ENCODE assay signal across 8 cellular contexts in the genomic region with DNA sequence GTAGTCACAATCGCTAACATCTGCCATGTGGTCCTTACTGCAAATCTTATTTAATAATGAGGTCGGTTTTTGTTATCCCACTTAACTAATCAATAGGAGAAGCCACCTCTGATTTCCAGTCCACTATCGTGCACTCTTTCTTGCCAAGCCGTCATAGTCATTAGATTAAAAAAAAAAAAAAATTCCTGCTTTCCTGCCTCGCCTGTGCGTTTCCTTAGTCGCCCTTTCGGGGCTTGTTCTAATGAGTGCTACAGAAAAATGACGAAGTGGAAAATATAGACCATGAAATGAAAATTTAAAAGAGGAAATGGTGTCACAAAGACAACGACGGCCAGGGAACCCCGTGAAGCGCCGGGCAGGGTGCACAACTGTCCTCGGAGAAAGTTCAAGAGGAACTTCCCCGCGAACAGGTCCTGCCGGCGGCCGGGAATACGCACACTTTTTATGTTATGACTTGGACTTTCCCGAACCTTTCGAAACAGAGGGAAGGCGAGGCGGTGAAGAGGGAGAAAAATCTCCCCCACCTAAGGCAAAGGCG. TPM values are rescaled to one million over a fixed set of nuclear protein-coding genes. Genes with fewer than 3 reads are reported as not detected.
DNase-seq lines count a peak whose midpoint lies in the region; ATAC-seq and TF ChIP-seq lines count a peak whose summit lies in the region.

No MANE protein-coding gene starts in this region.

- no peaks in the 10 kb centered on the region for H3K9me3 ChIP-seq in mammary epithelial cell (replicated peaks; ENCODE audit: insufficient read depth, low read length)

- BruUV-seq in mammary epithelial cell (replicated peaks; lab: Mats Ljungman, UMichigan): no TSS peak

- peak overlapping the region; percentile 67 to 92 (median 92) for H3K4me3 ChIP-seq in mammary epithelial cell (replicated peaks in 1 of 3; ENCODE audit: insufficient read depth in 1 of 3, low read depth in 2 of 3, low read length in 3 of 3)

- no peak for TF ChIP-seq CTCF in mammary epithelial cell (conservative IDR thresholded peaks at IDR 0.05 in 1 of 2, IDR thresholded peaks at IDR 0.05 in 1 of 2; ENCODE audit: extremely low read depth in 1 of 2, insufficient read depth in 1 of 2, low read depth in 1 of 2, low read length in 2 of 2)

- no peaks in the 10 kb centered on the region for H3K36me3 ChIP-seq in mammary epithelial cell (ENCODE audit: insufficient read depth, low read length)

- CTCF ChIA-PET in mammary epithelial cell (lab: Charles Lee; ENCODE audit: low non-redundant PET): no interaction called here

- peak overlapping the region; percentile 54 for H3K9ac ChIP-seq in mammary epithelial cell (ENCODE audit: insufficient read depth, low read length)

- peak overlapping the region; percentile 84 for H3K4me2 ChIP-seq in mammary epithelial cell (ENCODE audit: insufficient read depth, low read depth, low read length)

- peak overlapping the region; percentile 69 for H3K27ac ChIP-seq in mammary epithelial cell (ENCODE audit: insufficient read depth, low read depth, low read length)

- DNase-seq in stimulated activated CD8-positive, alpha-beta memory T cell treated with anti-CD3 and anti-CD28 coated beads, Interleukin-12 subunit alpha, Interleukin-12 subunit beta, amount 100 ng/mL, for 24 hours (ENCODE audit: extremely low read depth): peak; percentile 36
- DNase-seq in stimulated activated CD8-positive, alpha-beta memory T cell treated with anti-CD3 and anti-CD28 coated beads, Interleukin-4, amount 100 ng/mL, for 48 hours: no peak
- DNase-seq in SIG-M5 (lab: John Stamatoyannopoulos, UW) (peak; percentile 41), mammary epithelial cell (no peak), left colon (no peak), DMS 273 treated with DMSO at 0.1 percent for 48 hours (lab: John Stamatoyannopoulos, UW) (no peak)
- peak in 2 of 3 donors; percentile 24 to 54 for DNase-seq in stimulated activated CD4-positive, alpha-beta T cell treated with anti-CD3 and anti-CD28 coated beads, TNF-alpha, amount 100 ng/mL, for 48 hours (ENCODE audit: low read depth in 3 of 3)

- H4K20me1 ChIP-seq in mammary epithelial cell (ENCODE audit: insufficient read depth, low read length): no peaks in the 10 kb centered on the region

- H3K79me2 ChIP-seq in mammary epithelial cell (ENCODE audit: insufficient read depth, low read length): peaks cover 37% of the 10 kb centered on the region

- WGBS in mammary epithelial cell (ENCODE audit: low coverage, missing lambda C conversion rate): 11% methylated on average over 11 of the region's 26 CpGs

- peaks cover 18% of the 10 kb centered on the region for H3K4me1 ChIP-seq in mammary epithelial cell (ENCODE audit: insufficient read depth, low read length)

- ATAC-seq in HG03097 (IDR thresholded peaks at IDR 0.05; ENCODE audit: low FRiP score, unreplicated experiment) (peak; percentile 8), left colon (peak; percentile 36)

- dilution Hi-C loops in mammary epithelial cell (cut with HindIII; ENCODE audit: low sequenced_read_pairs): no loop called here

- peak overlapping the region; percentile 96 for H2AFZ ChIP-seq in mammary epithelial cell (ENCODE audit: low read depth, low read length)

- no peaks in the 10 kb centered on the region for H3K27me3 ChIP-seq in mammary epithelial cell (ENCODE audit: insufficient read depth, low read length)

- in situ Hi-C loops in mammary epithelial cell (cut with MboI; ENCODE audit: low sequenced_read_pairs in 2 of 2): no loop called here

- intact Hi-C loops in mammary epithelial cell (cut with micrococcal nuclease) (loop anchor here (10.0 kb wide), 2 partner anchors 485 to 1315 kb away; a partner anchor contains a TSS), left colon (cut with DNase I, micrococcal nuclease) (loop anchor here in 1 of 2 donors (10.0 kb wide), 1 partner anchor 75 kb away; a partner anchor contains a TSS)

RNA-seq across cellular contexts. Expression of a gene that starts 0.3 kb away (rescaled TPM):
- 10 to 100 TPM; 33.0 to 38.3 TPM for total RNA-seq in mammary epithelial cell
- 15.6 TPM for polyA plus RNA-seq in mammary epithelial cell
- polyA minus RNA-seq in mammary epithelial cell: 22.3 TPM
- total RNA-seq in left colon: 10 to 100 TPM; 35.1 to 39.0 TPM

Comparison
In these comparisons a context has a peak if more than half of its experiments do, and no peak if none do; other contexts are left out.
1. DNase-seq: peak in stimulated activated CD8-positive, alpha-beta memory T cell treated with anti-CD3 and anti-CD28 coated beads, Interleukin-12 subunit alpha, Interleukin-12 subunit beta, amount 100 ng/mL, for 24 hours (single experiment), SIG-M5 (single experiment) and stimulated activated CD4-positive, alpha-beta T cell treated with anti-CD3 and anti-CD28 coated beads, TNF-alpha, amount 100 ng/mL, for 48 hours (2 of 3); none in stimulated activated CD8-positive, alpha-beta memory T cell treated with anti-CD3 and anti-CD28 coated beads, Interleukin-4, amount 100 ng/mL, for 48 hours (single experiment), mammary epithelial cell (single experiment), left colon (0 of 2) and DMS 273 treated with DMSO at 0.1 percent for 48 hours (single experiment).